In genomic region chr13:110712849-110713641, GRCh38 we compare ENCODE assay signal across 1 cellular context.
TF ChIP-seq lines count a peak whose summit lies in the region.

No MANE protein-coding gene starts in this region.

TF ChIP-seq in GM23338, 12 proteins besides CTCF, POLR2A, EP300 and RAD21 (continued from another document):
- TF ChIP-seq, protein P1, sequence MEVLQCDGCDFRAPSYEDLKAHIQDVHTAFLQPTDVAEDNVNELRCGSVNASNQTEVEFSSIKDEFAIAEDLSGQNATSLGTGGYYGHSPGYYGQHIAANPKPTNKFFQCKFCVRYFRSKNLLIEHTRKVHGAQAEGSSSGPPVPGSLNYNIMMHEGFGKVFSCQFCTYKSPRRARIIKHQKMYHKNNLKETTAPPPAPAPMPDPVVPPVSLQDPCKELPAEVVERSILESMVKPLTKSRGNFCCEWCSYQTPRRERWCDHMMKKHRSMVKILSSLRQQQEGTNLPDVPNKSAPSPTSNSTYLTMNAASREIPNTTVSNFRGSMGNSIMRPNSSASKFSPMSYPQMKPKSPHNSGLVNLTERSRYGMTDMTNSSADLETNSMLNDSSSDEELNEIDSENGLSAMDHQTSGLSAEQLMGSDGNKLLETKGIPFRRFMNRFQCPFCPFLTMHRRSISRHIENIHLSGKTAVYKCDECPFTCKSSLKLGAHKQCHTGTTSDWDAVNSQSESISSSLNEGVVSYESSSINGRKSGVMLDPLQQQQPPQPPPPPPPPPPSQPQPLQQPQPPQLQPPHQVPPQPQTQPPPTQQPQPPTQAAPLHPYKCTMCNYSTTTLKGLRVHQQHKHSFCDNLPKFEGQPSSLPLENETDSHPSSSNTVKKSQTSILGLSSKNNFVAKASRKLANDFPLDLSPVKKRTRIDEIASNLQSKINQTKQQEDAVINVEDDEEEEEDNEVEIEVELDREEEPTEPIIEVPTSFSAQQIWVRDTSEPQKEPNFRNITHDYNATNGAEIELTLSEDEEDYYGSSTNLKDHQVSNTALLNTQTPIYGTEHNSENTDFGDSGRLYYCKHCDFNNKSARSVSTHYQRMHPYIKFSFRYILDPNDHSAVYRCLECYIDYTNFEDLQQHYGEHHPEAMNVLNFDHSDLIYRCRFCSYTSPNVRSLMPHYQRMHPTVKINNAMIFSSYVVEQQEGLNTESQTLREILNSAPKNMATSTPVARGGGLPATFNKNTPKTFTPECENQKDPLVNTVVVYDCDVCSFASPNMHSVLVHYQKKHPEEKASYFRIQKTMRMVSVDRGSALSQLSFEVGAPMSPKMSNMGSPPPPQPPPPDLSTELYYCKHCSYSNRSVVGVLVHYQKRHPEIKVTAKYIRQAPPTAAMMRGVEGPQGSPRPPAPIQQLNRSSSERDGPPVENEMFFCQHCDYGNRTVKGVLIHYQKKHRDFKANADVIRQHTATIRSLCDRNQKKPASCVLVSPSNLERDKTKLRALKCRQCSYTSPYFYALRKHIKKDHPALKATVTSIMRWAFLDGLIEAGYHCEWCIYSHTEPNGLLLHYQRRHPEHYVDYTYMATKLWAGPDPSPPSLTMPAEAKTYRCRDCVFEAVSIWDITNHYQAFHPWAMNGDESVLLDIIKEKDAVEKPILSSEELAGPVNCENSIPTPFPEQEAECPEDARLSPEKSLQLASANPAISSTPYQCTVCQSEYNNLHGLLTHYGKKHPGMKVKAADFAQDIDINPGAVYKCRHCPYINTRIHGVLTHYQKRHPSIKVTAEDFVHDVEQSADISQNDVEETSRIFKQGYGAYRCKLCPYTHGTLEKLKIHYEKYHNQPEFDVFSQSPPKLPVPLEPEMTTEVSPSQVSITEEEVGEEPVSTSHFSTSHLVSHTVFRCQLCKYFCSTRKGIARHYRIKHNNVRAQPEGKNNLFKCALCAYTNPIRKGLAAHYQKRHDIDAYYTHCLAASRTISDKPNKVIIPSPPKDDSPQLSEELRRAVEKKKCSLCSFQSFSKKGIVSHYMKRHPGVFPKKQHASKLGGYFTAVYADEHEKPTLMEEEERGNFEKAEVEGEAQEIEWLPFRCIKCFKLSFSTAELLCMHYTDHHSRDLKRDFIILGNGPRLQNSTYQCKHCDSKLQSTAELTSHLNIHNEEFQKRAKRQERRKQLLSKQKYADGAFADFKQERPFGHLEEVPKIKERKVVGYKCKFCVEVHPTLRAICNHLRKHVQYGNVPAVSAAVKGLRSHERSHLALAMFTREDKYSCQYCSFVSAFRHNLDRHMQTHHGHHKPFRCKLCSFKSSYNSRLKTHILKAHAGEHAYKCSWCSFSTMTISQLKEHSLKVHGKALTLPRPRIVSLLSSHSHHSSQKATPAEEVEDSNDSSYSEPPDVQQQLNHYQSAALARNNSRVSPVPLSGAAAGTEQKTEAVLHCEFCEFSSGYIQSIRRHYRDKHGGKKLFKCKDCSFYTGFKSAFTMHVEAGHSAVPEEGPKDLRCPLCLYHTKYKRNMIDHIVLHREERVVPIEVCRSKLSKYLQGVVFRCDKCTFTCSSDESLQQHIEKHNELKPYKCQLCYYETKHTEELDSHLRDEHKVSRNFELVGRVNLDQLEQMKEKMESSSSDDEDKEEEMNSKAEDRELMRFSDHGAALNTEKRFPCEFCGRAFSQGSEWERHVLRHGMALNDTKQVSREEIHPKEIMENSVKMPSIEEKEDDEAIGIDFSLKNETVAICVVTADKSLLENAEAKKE (CRISPR knock-in tag; IDR thresholded peaks at IDR 0.05) = no peak
- peak; percentile 45; the same call in 1 of the 2 replicates for TF ChIP-seq CREB1 (CRISPR knock-in tag; IDR thresholded peaks at IDR 0.05; ENCODE audit: low read depth)
- TF ChIP-seq, protein P2, sequence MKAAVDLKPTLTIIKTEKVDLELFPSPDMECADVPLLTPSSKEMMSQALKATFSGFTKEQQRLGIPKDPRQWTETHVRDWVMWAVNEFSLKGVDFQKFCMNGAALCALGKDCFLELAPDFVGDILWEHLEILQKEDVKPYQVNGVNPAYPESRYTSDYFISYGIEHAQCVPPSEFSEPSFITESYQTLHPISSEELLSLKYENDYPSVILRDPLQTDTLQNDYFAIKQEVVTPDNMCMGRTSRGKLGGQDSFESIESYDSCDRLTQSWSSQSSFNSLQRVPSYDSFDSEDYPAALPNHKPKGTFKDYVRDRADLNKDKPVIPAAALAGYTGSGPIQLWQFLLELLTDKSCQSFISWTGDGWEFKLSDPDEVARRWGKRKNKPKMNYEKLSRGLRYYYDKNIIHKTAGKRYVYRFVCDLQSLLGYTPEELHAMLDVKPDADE (IDR thresholded peaks at IDR 0.05) = peak; percentile 52; the same call in 1 of the 2 replicates
- peak; percentile 85 for TF ChIP-seq POLR2AphosphoS5 (IDR thresholded peaks at IDR 0.05; ENCODE audit: low read depth)
